ENCODE assay signal across 9 cellular contexts in the genomic region with DNA sequence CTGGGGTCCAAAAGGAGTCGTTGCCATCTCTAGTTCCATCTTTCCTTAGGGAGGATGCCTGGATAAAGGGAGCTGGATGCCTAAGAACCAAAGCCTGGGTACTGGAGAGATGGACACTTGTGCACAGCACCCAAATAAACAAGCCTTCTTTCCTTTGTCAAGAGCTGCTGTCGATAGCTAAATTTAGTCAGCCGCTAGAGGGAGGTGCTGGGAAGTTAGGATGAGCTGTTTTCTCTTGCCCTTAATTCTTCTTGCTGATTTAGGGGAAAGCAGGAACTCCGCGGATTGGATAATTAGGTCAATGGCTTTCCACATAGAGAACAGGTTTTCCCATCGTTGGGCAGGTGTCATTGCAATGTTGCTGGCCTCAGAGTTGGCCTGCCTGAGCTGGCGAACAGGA. TPM values are rescaled to one million over a fixed set of nuclear protein-coding genes. Genes with fewer than 3 reads are reported as not detected.
A peak's percentile ranks its signal among the peaks of the same experiment; 100 is the strongest.
DNase-seq lines count a peak whose midpoint lies in the region; ATAC-seq and TF ChIP-seq lines count a peak whose summit lies in the region.
"Had no signal": no experiment of that assay in that cellular context is flagged by ENCODE, and none has a peak within 500 bp of the region (broad histone marks: within the 10 kb centered on the region; RNA-seq: fewer than 3 reads in every experiment).

No MANE protein-coding gene starts in this region.

- peaks cover 2% of the 10 kb centered on the region for H3K36me3 Mint-ChIP-seq in chondrocyte (ENCODE audit: low read depth)
- no peaks in the 10 kb centered on the region for H3K36me3 Mint-ChIP-seq in mesothelial cell of epicardium
- H3K36me3 Mint-ChIP-seq: activated naive CD8-positive, alpha-beta T cell treated with anti-CD3 and anti-CD28 coated beads, Interleukin-2, amount 10 ng/mL, durations not matched to agents 7 days and 5 days had no signal

- ATAC-seq in Right ventricle myocardium superior (ENCODE audit: poor library complexity) (peak; percentile 38), gastroesophageal sphincter (no peak), HG03175 (IDR thresholded peaks at IDR 0.05; ENCODE audit: unreplicated experiment) (no peak)

- H3K9me3 ChIP-seq in right atrium auricular region (no peaks in the 10 kb centered on the region), gastroesophageal sphincter (no peaks in the 10 kb centered on the region)

- H3K4me1 Mint-ChIP-seq in chondrocyte (ENCODE audit: low read depth) (peaks cover 21% of the 10 kb centered on the region), mesothelial cell of epicardium (peaks cover 19% of the 10 kb centered on the region)
- H3K4me1 Mint-ChIP-seq: activated naive CD8-positive, alpha-beta T cell treated with anti-CD3 and anti-CD28 coated beads, Interleukin-2, amount 10 ng/mL, durations not matched to agents 7 days and 5 days had no signal

- 7 to 38% methylated on average over 2 to 3 of the region's 7 CpGs for WGBS in gastroesophageal sphincter (ENCODE audit: low coverage in 1 of 2), 2 donors

- H3K9me3 Mint-ChIP-seq in chondrocyte (ENCODE audit: low read depth) (no peaks in the 10 kb centered on the region), mesothelial cell of epicardium (no peaks in the 10 kb centered on the region)
- H3K9me3 Mint-ChIP-seq: activated naive CD8-positive, alpha-beta T cell treated with anti-CD3 and anti-CD28 coated beads, Interleukin-2, amount 10 ng/mL, durations not matched to agents 7 days and 5 days had no signal

- H3K27me3 ChIP-seq in right atrium auricular region (peaks cover 0 to 4% of the 10 kb centered on the region in 2 donors), gastroesophageal sphincter (peaks cover 9% of the 10 kb centered on the region)

- no peak overlapping the region for H3K27ac Mint-ChIP-seq in chondrocyte (ENCODE audit: unreplicated experiment)
- H3K27ac Mint-ChIP-seq in mesothelial cell of epicardium = no peak overlapping the region
- H3K27ac Mint-ChIP-seq: activated naive CD8-positive, alpha-beta T cell treated with anti-CD3 and anti-CD28 coated beads, Interleukin-2, amount 10 ng/mL, durations not matched to agents 7 days and 5 days had no signal

- H3K36me3 ChIP-seq in right atrium auricular region (no peaks in the 10 kb centered on the region), gastroesophageal sphincter (no peaks in the 10 kb centered on the region)

- no peak for TF ChIP-seq EP300 in gastroesophageal sphincter (IDR thresholded peaks at IDR 0.05)

- H3K4me3 ChIP-seq in right atrium auricular region = no peak overlapping the region
- H3K4me3 ChIP-seq in gastroesophageal sphincter = no peak overlapping the region

- H3K27ac ChIP-seq in right atrium auricular region (no peak overlapping the region), gastroesophageal sphincter (no peak overlapping the region)

- intact Hi-C loops in Right ventricle myocardium superior (cut with DNase I) = loop anchor here (10.0 kb wide), 1 partner anchor 424 kb away; no protein-coding TSS in a partner anchor

- H3K4me1 ChIP-seq in right atrium auricular region = no peaks in the 10 kb centered on the region
- no peaks in the 10 kb centered on the region for H3K4me1 ChIP-seq in gastroesophageal sphincter

- H3K27me3 Mint-ChIP-seq in chondrocyte (ENCODE audit: low read depth) = peaks cover 8% of the 10 kb centered on the region
- peaks cover 26% of the 10 kb centered on the region for H3K27me3 Mint-ChIP-seq in mesothelial cell of epicardium (ENCODE audit: low read depth)

- peak in 1 of 2 donors; percentile 61 for TF ChIP-seq CTCF in right atrium auricular region (IDR thresholded peaks at IDR 0.05)
- TF ChIP-seq CTCF in chondrocyte (IDR thresholded peaks at IDR 0.05) = peak; percentile 82
- peak; percentile 60 for TF ChIP-seq CTCF in mesothelial cell of epicardium (IDR thresholded peaks at IDR 0.05; ENCODE audit: unreplicated experiment)
- peak in 1 of 4 experiments; percentile 34 for TF ChIP-seq CTCF in gastroesophageal sphincter (IDR thresholded peaks at IDR 0.05)

- H3K4me3 Mint-ChIP-seq in chondrocyte (ENCODE audit: unreplicated experiment) = no peak overlapping the region
- H3K4me3 Mint-ChIP-seq in mesothelial cell of epicardium = no peak overlapping the region
- H3K4me3 Mint-ChIP-seq: activated naive CD8-positive, alpha-beta T cell treated with anti-CD3 and anti-CD28 coated beads, Interleukin-2, amount 10 ng/mL, durations not matched to agents 7 days and 5 days had no signal

- DNase-seq in Right ventricle myocardium superior = no peak
- no peak for DNase-seq in right atrium auricular region (ENCODE audit: low spot score)
- DNase-seq in NCI-H446 treated with DMSO at 0.1 percent for 48 hours (lab: John Stamatoyannopoulos, UW) = peak; percentile 13
- no peak for DNase-seq in chondrocyte (ENCODE audit: low spot score)
- DNase-seq in mesothelial cell of epicardium (ENCODE audit: low spot score in 2 of 2, unreplicated experiment in 2 of 2) = no peak
- no peak for DNase-seq in activated T-cell treated with anti-CD3 and anti-CD28 coated beads for 4 hours
- DNase-seq: activated naive CD8-positive, alpha-beta T cell treated with anti-CD3 and anti-CD28 coated beads, Interleukin-2, amount 10 ng/mL, durations not matched to agents 7 days and 5 days had no signal

- TF ChIP-seq POLR2A in gastroesophageal sphincter (IDR thresholded peaks at IDR 0.05) = no peak

RNA-seq across cellular contexts. Expression of a gene that starts 30.9 kb away (rescaled TPM):
- not detected for total RNA-seq in Right ventricle myocardium superior
- not detected for total RNA-seq in right atrium auricular region
- not detected in 3 replicates for total RNA-seq in chondrocyte
- total RNA-seq in mesothelial cell of epicardium = not detected in 3 replicates
- total RNA-seq in gastroesophageal sphincter = not detected
- total RNA-seq: activated naive CD8-positive, alpha-beta T cell treated with anti-CD3 and anti-CD28 coated beads, Interleukin-2, amount 10 ng/mL, durations not matched to agents 7 days and 5 days had no signal

RNA-seq across cellular contexts. Expression of a gene that starts 34.5 kb away (rescaled TPM):
- not detected for total RNA-seq in Right ventricle myocardium superior
- total RNA-seq in right atrium auricular region = not detected
- total RNA-seq in chondrocyte = 0.24 TPM in 1 of 3 replicates, not detected in the others
- total RNA-seq in mesothelial cell of epicardium = 0.13 to 0.22 TPM (median 0.18 TPM) in 3 replicates
- total RNA-seq in gastroesophageal sphincter = 10 to 100 TPM in 1 of 4 donors, 1 to 10 TPM in 1, under 1 TPM in 1, not detected in 1; 0.13 to 11.5 (median 1.1) TPM
- total RNA-seq: activated naive CD8-positive, alpha-beta T cell treated with anti-CD3 and anti-CD28 coated beads, Interleukin-2, amount 10 ng/mL, durations not matched to agents 7 days and 5 days had no signal
